Comparison of ENCODE assay signal across 18 cellular contexts in genomic region chr4:86356425-86356824, GRCh38.
DNase-seq lines count a peak whose midpoint lies in the region; ATAC-seq and TF ChIP-seq lines count a peak whose summit lies in the region.
"Had no signal": no experiment of that assay in that cellular context is flagged by ENCODE, and none has a peak within 500 bp of the region (broad histone marks: within the 10 kb centered on the region; RNA-seq: fewer than 3 reads in every experiment).

No MANE protein-coding gene starts in this region.

- peaks cover 33% of the 10 kb centered on the region for H3K4me1 ChIP-seq in neuron (ENCODE audit: insufficient read depth, low read length)

- H3K4me3 ChIP-seq in neuron (ENCODE audit: low read length) = peak overlapping the region; percentile 96
- H3K4me3 ChIP-seq: GM23248 had no signal

- H3K9me3 ChIP-seq in neuron (ENCODE audit: low read length) = peaks cover 6% of the 10 kb centered on the region

- DNase-seq in GM13977 (ENCODE audit: low spot score) (peak; percentile 9), caudate nucleus (lab: John Stamatoyannopoulos, UW) (no peak), DMS53 (lab: John Stamatoyannopoulos, UW) (no peak), kidney glomerular epithelial cell (lab: John Stamatoyannopoulos, UW) (no peak), C1 segment of cervical spinal cord (lab: John Stamatoyannopoulos, UW) (no peak)
- DNase-seq in stimulated activated CD4-positive, alpha-beta T cell treated with anti-CD3 and anti-CD28 coated beads, Interleukin-4, amount 100 ng/mL, for 4 hours = no peak
- DNase-seq: ACHN; CD4-positive, alpha-beta memory T cell; DND-41; GM23248; MM.1S; NCI-H1105; NCI-H1694 treated with DMSO at 0.1 percent for 48 hours; NCI-H446; SHP77 had no signal

- in situ Hi-C loops in GM13977 (cut with MboI; ENCODE audit: low pct_unique_long_range_greater_than_20kb, low sequenced_read_pairs, unreplicated experiment) = no loop called here

- no peak for TF ChIP-seq CTCF in GM13977 (IDR thresholded peaks at IDR 0.05; ENCODE audit: extremely low read depth, insufficient read depth, missing control alignments)

- H3K27me3 ChIP-seq in neuron (ENCODE audit: insufficient read depth, low read length) = no peaks in the 10 kb centered on the region

- peak; percentile 52 for ATAC-seq in HG03039 (IDR thresholded peaks at IDR 0.05; ENCODE audit: unreplicated experiment)
- ATAC-seq: SK-N-SH treated with all-trans-retinoic acid at 6 μM for 48 hours had no signal

- no peak overlapping the region for H2AFZ ChIP-seq in neuron (ENCODE audit: low read depth, low read length)
- H2AFZ ChIP-seq: GM23248 had no signal

- peak overlapping the region; percentile 82 for H3K27ac ChIP-seq in caudate nucleus (ENCODE audit: low read depth, low read length)
- H3K27ac ChIP-seq: GM23248 had no signal

- H3K36me3 ChIP-seq in neuron (ENCODE audit: insufficient read depth, low read length) = peaks cover 34% of the 10 kb centered on the region
